In the genomic region with DNA sequence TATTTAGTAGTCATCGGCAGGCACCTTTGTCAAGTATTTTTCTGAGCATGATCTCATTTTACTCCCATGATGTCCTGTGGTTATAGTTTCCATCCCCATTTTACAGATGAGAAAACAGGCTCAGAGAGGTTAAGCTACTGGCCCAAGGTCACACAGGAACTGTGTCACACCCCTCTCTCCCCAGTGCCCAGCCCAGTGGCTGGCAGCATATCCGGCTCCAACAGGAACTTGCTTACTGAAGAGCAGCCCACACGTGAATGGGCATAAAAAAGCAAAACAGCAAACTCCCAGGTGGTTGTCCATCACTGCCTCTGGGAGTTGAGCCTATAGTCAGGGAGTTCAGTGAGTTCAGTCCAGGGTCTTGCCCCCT, we compare ENCODE assay signal across 1 cellular context.
TF ChIP-seq lines count a peak whose summit lies in the region.

No MANE protein-coding gene starts in this region.

TF ChIP-seq in K562, 482 proteins besides CTCF, POLR2A, EP300 and RAD21:
- TF ChIP-seq BRD9 (IDR thresholded peaks at IDR 0.05; ENCODE audit: low read depth, partially characterized antibody) (peak; percentile 68), ESRRA (IDR thresholded peaks at IDR 0.05; ENCODE audit: borderline replicate concordance, low read depth) (peak; percentile 12; the same call in 1 of the 2 replicates), CHD4 (IDR thresholded peaks at IDR 0.05; ENCODE audit: insufficient read depth, insufficient replicate concordance, low read depth, low read length, poor library complexity, severe bottlenecking) (peak; percentile 91), PTBP1 (IDR thresholded peaks at IDR 0.05; ENCODE audit: low read depth, low read length) (0 out of 2 replicates have a peak, but pooled peaks have one; percentile 79), EWSR1 (IDR thresholded peaks at IDR 0.05; ENCODE audit: borderline replicate concordance, low read depth, partially characterized antibody) (no peak), BCOR (IDR thresholded peaks at IDR 0.05) (peak; percentile 99), KDM1A (IDR thresholded peaks at IDR 0.05) (peak; percentile 92 to 93), RCOR1 (IDR thresholded peaks at IDR 0.05; ENCODE audit: borderline replicate concordance in 1 of 2, low read depth in 2 of 2, low read length in 2 of 2) (peak; percentile 44 to 83; a peak in 3 of 4 replicates), HDAC1 (IDR thresholded peaks at IDR 0.05) (0 out of 4 replicates have a peak, but pooled peaks of 1 of the 2 experiments have one; percentile 31), CBX1 (IDR thresholded peaks at IDR 0.05; ENCODE audit: low read depth) (peak; percentile 93), RBM25 (IDR thresholded peaks at IDR 0.05; ENCODE audit: low read depth, low read length, severe bottlenecking) (peak; percentile 99), CBX3 (IDR thresholded peaks at IDR 0.05; ENCODE audit: borderline replicate concordance in 1 of 2, low read length in 2 of 2) (peak in 1 of 2 experiments; percentile 67; a peak in 1 of 3 replicates), SMARCA5 (IDR thresholded peaks at IDR 0.05) (peak; percentile 98), ERF (CRISPR knock-in tag; IDR thresholded peaks at IDR 0.05) (no peak), ZBTB1 (CRISPR knock-in tag; IDR thresholded peaks at IDR 0.05; ENCODE audit: borderline replicate concordance, low read depth) (no peak), SOX6 (IDR thresholded peaks at IDR 0.05) (no peak), ZNF707 (CRISPR knock-in tag; conservative IDR thresholded peaks at IDR 0.05) (no peak), ZNF431 (CRISPR knock-in tag; IDR thresholded peaks at IDR 0.05) (0 out of 2 replicates have a peak, but pooled peaks have one; percentile 33), ADNP (tag; IDR thresholded peaks at IDR 0.05) (peak; percentile 93), HDAC2 (IDR thresholded peaks at IDR 0.05) (peak; percentile 94), STAG1 (CRISPR knock-in tag; IDR thresholded peaks at IDR 0.05; ENCODE audit: borderline replicate concordance) (no peak), TEAD4 (IDR thresholded peaks at IDR 0.05; ENCODE audit: low read length) (no peak), TEAD4 (CRISPR knock-in tag; IDR thresholded peaks at IDR 0.05; ENCODE audit: borderline replicate concordance) (no peak), FOXM1 (IDR thresholded peaks at IDR 0.05; ENCODE audit: low read depth) (0 out of 2 replicates have a peak, but pooled peaks have one; percentile 20), FOXM1 (CRISPR knock-in tag; IDR thresholded peaks at IDR 0.05; ENCODE audit: low read depth) (no peak), ZFP36 (IDR thresholded peaks at IDR 0.05; ENCODE audit: low read depth, low read length, partially characterized antibody) (peak; percentile 95)
- TF ChIP-seq, protein P1, sequence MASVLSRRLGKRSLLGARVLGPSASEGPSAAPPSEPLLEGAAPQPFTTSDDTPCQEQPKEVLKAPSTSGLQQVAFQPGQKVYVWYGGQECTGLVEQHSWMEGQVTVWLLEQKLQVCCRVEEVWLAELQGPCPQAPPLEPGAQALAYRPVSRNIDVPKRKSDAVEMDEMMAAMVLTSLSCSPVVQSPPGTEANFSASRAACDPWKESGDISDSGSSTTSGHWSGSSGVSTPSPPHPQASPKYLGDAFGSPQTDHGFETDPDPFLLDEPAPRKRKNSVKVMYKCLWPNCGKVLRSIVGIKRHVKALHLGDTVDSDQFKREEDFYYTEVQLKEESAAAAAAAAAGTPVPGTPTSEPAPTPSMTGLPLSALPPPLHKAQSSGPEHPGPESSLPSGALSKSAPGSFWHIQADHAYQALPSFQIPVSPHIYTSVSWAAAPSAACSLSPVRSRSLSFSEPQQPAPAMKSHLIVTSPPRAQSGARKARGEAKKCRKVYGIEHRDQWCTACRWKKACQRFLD (CRISPR knock-in tag; IDR thresholded peaks at IDR 0.05): 0 out of 2 replicates have a peak, but pooled peaks have one; percentile 25
- TF ChIP-seq, protein P2, sequence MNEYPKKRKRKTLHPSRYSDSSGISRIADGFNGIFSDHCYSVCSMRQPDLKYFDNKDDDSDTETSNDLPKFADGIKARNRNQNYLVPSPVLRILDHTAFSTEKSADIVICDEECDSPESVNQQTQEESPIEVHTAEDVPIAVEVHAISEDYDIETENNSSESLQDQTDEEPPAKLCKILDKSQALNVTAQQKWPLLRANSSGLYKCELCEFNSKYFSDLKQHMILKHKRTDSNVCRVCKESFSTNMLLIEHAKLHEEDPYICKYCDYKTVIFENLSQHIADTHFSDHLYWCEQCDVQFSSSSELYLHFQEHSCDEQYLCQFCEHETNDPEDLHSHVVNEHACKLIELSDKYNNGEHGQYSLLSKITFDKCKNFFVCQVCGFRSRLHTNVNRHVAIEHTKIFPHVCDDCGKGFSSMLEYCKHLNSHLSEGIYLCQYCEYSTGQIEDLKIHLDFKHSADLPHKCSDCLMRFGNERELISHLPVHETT (CRISPR knock-in tag; conservative IDR thresholded peaks at IDR 0.05 in 1 of 2, IDR thresholded peaks at IDR 0.05 in 1 of 2): 0 out of 4 replicates have a peak, but pooled peaks of 1 of the 2 experiments have one; percentile 12
